ENCODE assay signal across 2 cellular contexts in the genomic region with DNA sequence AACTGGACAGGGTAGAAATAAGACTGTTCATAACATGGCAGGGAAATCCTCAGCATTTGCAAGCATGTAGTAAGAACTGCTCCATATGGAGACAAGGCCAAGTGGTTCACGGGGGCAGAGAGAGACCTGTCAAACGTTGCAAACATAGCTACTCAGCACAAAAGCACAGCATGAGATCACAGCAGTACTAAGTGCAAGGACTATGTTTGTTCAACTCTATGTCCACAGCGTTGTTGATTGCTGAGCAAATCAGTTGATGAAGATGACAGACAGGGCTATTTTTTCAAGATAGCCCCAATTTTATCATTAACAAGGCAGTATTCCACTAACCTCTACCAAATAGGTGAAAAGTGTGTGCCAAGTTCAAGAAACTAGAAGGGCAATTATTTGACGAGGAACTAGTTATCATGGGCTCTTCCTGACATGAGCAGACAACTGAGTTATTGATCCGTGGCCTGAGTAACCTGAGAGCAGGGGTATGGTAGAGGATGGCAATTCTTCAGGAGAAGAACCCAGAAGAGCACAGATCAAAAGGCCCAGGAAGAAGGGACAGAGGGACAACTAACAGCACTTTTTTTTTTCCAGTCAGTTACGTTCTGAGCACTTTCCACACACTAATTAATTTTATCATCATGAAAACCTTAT.
TF ChIP-seq lines count a peak whose summit lies in the region.

No MANE protein-coding gene starts in this region.

TF ChIP-seq in WTC11, 78 proteins besides CTCF, POLR2A, EP300 and RAD21 (continued from another document):
- TF ChIP-seq PRDM15 (CRISPR knock-in tag; IDR thresholded peaks at IDR 0.05) (no peak), SP1 (CRISPR knock-in tag; conservative IDR thresholded peaks at IDR 0.05) (no peak), GABPB1 (CRISPR knock-in tag; IDR thresholded peaks at IDR 0.05) (no peak), USF1 (CRISPR knock-in tag; IDR thresholded peaks at IDR 0.05) (no peak), STAT6 (CRISPR knock-in tag; conservative IDR thresholded peaks at IDR 0.05; ENCODE audit: low read depth) (no peak), ZNF263 (CRISPR knock-in tag; IDR thresholded peaks at IDR 0.05; ENCODE audit: low read depth) (no peak), ZNF416 (CRISPR knock-in tag; IDR thresholded peaks at IDR 0.05) (no peak)
- TF ChIP-seq, protein P1, sequence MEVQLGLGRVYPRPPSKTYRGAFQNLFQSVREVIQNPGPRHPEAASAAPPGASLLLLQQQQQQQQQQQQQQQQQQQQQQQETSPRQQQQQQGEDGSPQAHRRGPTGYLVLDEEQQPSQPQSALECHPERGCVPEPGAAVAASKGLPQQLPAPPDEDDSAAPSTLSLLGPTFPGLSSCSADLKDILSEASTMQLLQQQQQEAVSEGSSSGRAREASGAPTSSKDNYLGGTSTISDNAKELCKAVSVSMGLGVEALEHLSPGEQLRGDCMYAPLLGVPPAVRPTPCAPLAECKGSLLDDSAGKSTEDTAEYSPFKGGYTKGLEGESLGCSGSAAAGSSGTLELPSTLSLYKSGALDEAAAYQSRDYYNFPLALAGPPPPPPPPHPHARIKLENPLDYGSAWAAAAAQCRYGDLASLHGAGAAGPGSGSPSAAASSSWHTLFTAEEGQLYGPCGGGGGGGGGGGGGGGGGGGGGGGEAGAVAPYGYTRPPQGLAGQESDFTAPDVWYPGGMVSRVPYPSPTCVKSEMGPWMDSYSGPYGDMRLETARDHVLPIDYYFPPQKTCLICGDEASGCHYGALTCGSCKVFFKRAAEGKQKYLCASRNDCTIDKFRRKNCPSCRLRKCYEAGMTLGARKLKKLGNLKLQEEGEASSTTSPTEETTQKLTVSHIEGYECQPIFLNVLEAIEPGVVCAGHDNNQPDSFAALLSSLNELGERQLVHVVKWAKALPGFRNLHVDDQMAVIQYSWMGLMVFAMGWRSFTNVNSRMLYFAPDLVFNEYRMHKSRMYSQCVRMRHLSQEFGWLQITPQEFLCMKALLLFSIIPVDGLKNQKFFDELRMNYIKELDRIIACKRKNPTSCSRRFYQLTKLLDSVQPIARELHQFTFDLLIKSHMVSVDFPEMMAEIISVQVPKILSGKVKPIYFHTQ (CRISPR knock-in tag; IDR thresholded peaks at IDR 0.05), result no peak
TF ChIP-seq in WTC11: peak in this region for 0.

TF ChIP-seq in neural cell, 6 proteins besides CTCF, POLR2A, EP300 and RAD21 (continued from another document):
- TF ChIP-seq MXI1 (conservative IDR thresholded peaks at IDR 0.05; ENCODE audit: poor library complexity, severe bottlenecking), result no peak
